In the genomic region with DNA sequence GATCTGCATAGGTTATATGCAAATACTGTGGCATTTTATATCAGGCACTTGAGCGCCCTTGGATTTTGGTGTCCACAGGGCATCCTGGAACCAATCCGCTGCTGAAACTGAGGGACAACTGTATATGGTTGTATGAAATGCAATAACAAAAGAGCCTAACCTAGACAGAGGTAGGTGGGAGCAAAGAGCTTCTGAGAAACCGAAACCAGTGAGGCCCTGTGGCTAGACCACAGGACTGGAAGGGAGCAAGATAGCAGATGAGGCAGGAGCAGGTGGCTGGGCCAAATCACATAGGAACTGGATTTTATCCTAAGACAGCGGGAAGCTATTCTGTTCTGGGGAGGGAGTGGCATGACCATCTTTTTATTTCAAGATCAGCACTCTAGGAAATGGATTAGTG, we compare ENCODE assay signal across 24 cellular contexts. TPM values are rescaled to one million over a fixed set of nuclear protein-coding genes. Genes with fewer than 3 reads are reported as not detected.
A peak's percentile ranks its signal among the peaks of the same experiment; 100 is the strongest.
DNase-seq lines count a peak whose midpoint lies in the region; ATAC-seq, FAIRE-seq and TF ChIP-seq lines count a peak whose summit lies in the region.
"Had no signal": no experiment of that assay in that cellular context is flagged by ENCODE, and none has a peak within 500 bp of the region (broad histone marks: within the 10 kb centered on the region; RNA-seq: fewer than 3 reads in every experiment).

No MANE protein-coding gene starts in this region.

- H3K36me3 Mint-ChIP-seq in WTC11: no peaks in the 10 kb centered on the region

- TF ChIP-seq POLR2A in esophagus muscularis mucosa (IDR thresholded peaks at IDR 0.05; ENCODE audit: low read depth) (no peak), spleen (IDR thresholded peaks at IDR 0.05) (no peak)

- DNase-seq in GM19239 (ENCODE audit: insufficient read length, low spot score) (peak; percentile 4), MM.1S (peak; percentile 62), esophagus muscularis mucosa (ENCODE audit: extremely low spot score) (peak; percentile 39), WTC11 (ENCODE audit: low spot score) (no peak), spleen (no peak), 8988T (no peak)
- DNase-seq: activated effector memory CD4-positive, alpha-beta T cell treated with Interleukin-2 at 50 U/mL for 16 hours; adrenal gland; dorsolateral prefrontal cortex; HFFc6; left cardiac atrium; MG63; NCI-H187 treated with DMSO at 0.1 percent for 48 hours; nephron progenitor cell; posterior cingulate gyrus; stimulated activated CD4-positive, alpha-beta T cell treated with anti-CD3 and anti-CD28 coated beads, Interleukin-2, amount 100 ng/mL, for 48 hours had no signal

- no peaks in the 10 kb centered on the region for H3K9me2 ChIP-seq in MM.1S (replicated peaks; ENCODE audit: insufficient read depth, low read length)

- H4K20me1 ChIP-seq in MM.1S (ENCODE audit: insufficient read depth, low read length): no peaks in the 10 kb centered on the region

- CTCF ChIA-PET in WTC11 (lab: Charles Lee): no interaction called here

- H3K27me3 Mint-ChIP-seq in WTC11 (ENCODE audit: low read depth): no peaks in the 10 kb centered on the region

- H3K4me2 ChIP-seq in MM.1S (ENCODE audit: low read depth, low read length): peak overlapping the region; percentile 6; the same call in 1 of the 2 replicates

- no peak overlapping the region for H3K27ac ChIP-seq in MM.1S (ENCODE audit: low read length)
- H3K27ac ChIP-seq in esophagus muscularis mucosa (replicated peaks in 1 of 4): no peak overlapping the region
- H3K27ac ChIP-seq in spleen: no peak overlapping the region
- H3K27ac ChIP-seq: adrenal gland, cardiac muscle cell, dorsolateral prefrontal cortex, suprapubic skin, VCaP had no signal

- no peaks in the 10 kb centered on the region for H3K36me3 ChIP-seq in MM.1S (replicated peaks; ENCODE audit: insufficient read depth, low read length)
- H3K36me3 ChIP-seq in esophagus muscularis mucosa: no peaks in the 10 kb centered on the region
- H3K36me3 ChIP-seq in spleen: no peaks in the 10 kb centered on the region
- H3K36me3 ChIP-seq: adrenal gland, cardiac muscle cell, MG63, suprapubic skin had no signal

- no peaks in the 10 kb centered on the region; the same call in 1 of the 2 replicates for H3F3A ChIP-seq in MM.1S (ENCODE audit: insufficient read depth, low read length)

- ATAC-seq in GM21717 (IDR thresholded peaks at IDR 0.05; ENCODE audit: unreplicated experiment) (peak; percentile 69), WTC11 (no peak)
- ATAC-seq: left cardiac atrium, Right ventricle myocardium inferior had no signal

- POLR2A ChIA-PET in WTC11 (lab: Charles Lee): no interaction called here

- no peak for FAIRE-seq in GM19239 (lab: Jason Lieb, UNC)
- FAIRE-seq: G401.6, GM12891 had no signal

- H3K79me2 ChIP-seq in MM.1S (ENCODE audit: low read length): no peaks in the 10 kb centered on the region

- intact Hi-C loops in esophagus muscularis mucosa (cut with DNase I): no loop called here
- intact Hi-C loops in spleen (cut with DNase I; ENCODE audit: low total_unique reads): no loop called here

- H3K9ac ChIP-seq in MM.1S (ENCODE audit: low read length): no peak overlapping the region

- H3K9me3 Mint-ChIP-seq in WTC11: peaks cover 7% of the 10 kb centered on the region
- H3K9me3 Mint-ChIP-seq: HFFc6 had no signal

- H3K4me1 ChIP-seq in MM.1S (ENCODE audit: low read length) (peaks cover 10% of the 10 kb centered on the region), esophagus muscularis mucosa (no peaks in the 10 kb centered on the region), spleen (no peaks in the 10 kb centered on the region)
- H3K4me1 ChIP-seq: adrenal gland, suprapubic skin had no signal

- no peak for TF ChIP-seq CTCF in MM.1S (IDR thresholded peaks at IDR 0.05; ENCODE audit: low read length)
- no peak for TF ChIP-seq CTCF in esophagus muscularis mucosa (IDR thresholded peaks at IDR 0.05)
- no peak for TF ChIP-seq CTCF in WTC11 (IDR thresholded peaks at IDR 0.05)
- no peak for TF ChIP-seq CTCF in spleen (IDR thresholded peaks at IDR 0.05 in 8 of 11, conservative IDR thresholded peaks at IDR 0.05 in 3 of 11)

- H3K4me3 Mint-ChIP-seq in WTC11: no peak overlapping the region
- H3K4me3 Mint-ChIP-seq: B cell, HFFc6, nephron progenitor cell had no signal

- H3K4me1 Mint-ChIP-seq in WTC11: no peaks in the 10 kb centered on the region; the same call in 1 of the 2 replicates
- H3K4me1 Mint-ChIP-seq: B cell, nephron progenitor cell had no signal

- 94% methylated on average over 4 of the region's 4 CpGs for WGBS in esophagus muscularis mucosa
- 77 to 82% (median 81%) methylated on average over 4 of the region's 4 CpGs for WGBS in spleen, 5 donors

- H3K27ac Mint-ChIP-seq in WTC11: no peak overlapping the region
- H3K27ac Mint-ChIP-seq: B cell, HFFc6, nephron progenitor cell had no signal

- H3K9me3 ChIP-seq in MM.1S (replicated peaks; ENCODE audit: insufficient read depth, low read length) (no peaks in the 10 kb centered on the region; the same call in 1 of the 2 replicates), esophagus muscularis mucosa (no peaks in the 10 kb centered on the region), spleen (no peaks in the 10 kb centered on the region)
- H3K9me3 ChIP-seq: adrenal gland, MG63, suprapubic skin had no signal

- no peak for TF ChIP-seq EP300 in esophagus muscularis mucosa (IDR thresholded peaks at IDR 0.05)

- H2AFZ ChIP-seq in MM.1S (ENCODE audit: low read length): no peak overlapping the region

- no peak overlapping the region for H3K4me3 ChIP-seq in MM.1S (ENCODE audit: low read length)
- no peak overlapping the region for H3K4me3 ChIP-seq in esophagus muscularis mucosa
- no peak overlapping the region for H3K4me3 ChIP-seq in spleen
- H3K4me3 ChIP-seq: adrenal gland, cardiac muscle cell, dorsolateral prefrontal cortex, MG63, suprapubic skin had no signal

- no peaks in the 10 kb centered on the region for H3K27me3 ChIP-seq in MM.1S (replicated peaks; ENCODE audit: insufficient read depth, low read length)
- peaks cover 0 to 4% (median 0%) of the 10 kb centered on the region in 4 donors for H3K27me3 ChIP-seq in esophagus muscularis mucosa
- peaks cover 0 to 17% (median 0%) of the 10 kb centered on the region in 7 donors for H3K27me3 ChIP-seq in spleen (replicated peaks in 1 of 7)
- H3K27me3 ChIP-seq: cardiac muscle cell, MG63, suprapubic skin had no signal

TF ChIP-seq in WTC11, 78 proteins besides CTCF, POLR2A, EP300 and RAD21 (continues in another document):
- TF ChIP-seq GABPB1 (CRISPR knock-in tag; IDR thresholded peaks at IDR 0.05) (no peak), ZNF671 (CRISPR knock-in tag; IDR thresholded peaks at IDR 0.05) (no peak), ZNF512 (CRISPR knock-in tag; IDR thresholded peaks at IDR 0.05; ENCODE audit: borderline replicate concordance) (no peak), PREB (CRISPR knock-in tag; IDR thresholded peaks at IDR 0.05; ENCODE audit: borderline replicate concordance) (no peak), ARID4B (CRISPR knock-in tag; IDR thresholded peaks at IDR 0.05; ENCODE audit: borderline replicate concordance) (no peak)

RNA-seq across cellular contexts. Expression of gene RCN1, which starts 30.1 kb away (rescaled TPM):
- total RNA-seq in esophagus muscularis mucosa (10 to 100 TPM; 27.8 to 67.8 (median 48.8) TPM), WTC11 (2021) (96.2 to 111 TPM (median 105 TPM) in 3 replicates), spleen (10 to 100 TPM; 34.5 to 53.8 (median 41.4) TPM)
- polyA plus RNA-seq in spleen: 10 to 100 TPM; 23.3 to 29.9 (median 27.2) TPM

Comparison
In these comparisons a context has a peak if more than half of its experiments do, and no peak if none do; other contexts are left out.
1. DNase-seq: peak in GM19239 (single experiment), MM.1S (single experiment) and esophagus muscularis mucosa (single experiment); none in WTC11 (single experiment), spleen (single experiment) and 8988T (single experiment).